In the genomic region with DNA sequence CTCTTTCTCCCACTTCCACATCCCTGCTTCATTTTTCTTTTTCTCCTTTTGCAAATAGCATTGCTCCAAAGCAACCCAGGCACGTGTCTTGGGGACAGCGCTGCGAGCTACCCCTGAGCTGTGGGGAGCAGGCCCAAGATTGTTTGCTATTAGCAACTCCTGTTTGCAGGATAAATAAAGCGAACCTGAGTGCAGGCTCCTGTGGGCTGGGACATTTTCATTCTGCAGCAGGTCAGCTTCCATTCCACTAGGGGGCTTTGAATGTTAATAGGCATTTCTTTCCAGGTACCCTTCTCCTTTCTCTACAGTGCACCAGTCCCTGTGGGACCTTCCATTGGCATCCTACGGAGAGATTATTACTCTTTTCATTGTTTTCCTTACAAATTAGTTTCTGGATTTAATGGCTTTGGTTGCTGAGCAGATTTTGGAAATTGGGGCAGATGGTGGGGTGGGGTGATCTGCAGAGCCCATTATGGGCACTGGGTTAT, we compare ENCODE assay signal across 9 cellular contexts. TPM values are rescaled to one million over a fixed set of nuclear protein-coding genes. Genes with fewer than 3 reads are reported as not detected.
DNase-seq lines count a peak whose midpoint lies in the region; ATAC-seq, FAIRE-seq and TF ChIP-seq lines count a peak whose summit lies in the region.
"Had no signal": no experiment of that assay in that cellular context is flagged by ENCODE, and none has a peak within 500 bp of the region (broad histone marks: within the 10 kb centered on the region; RNA-seq: fewer than 3 reads in every experiment).

No MANE protein-coding gene starts in this region.

- no peaks in the 10 kb centered on the region for H3K27me3 ChIP-seq in bronchial epithelial cell (ENCODE audit: control insufficient read depth, insufficient read depth, low read length)
- no peaks in the 10 kb centered on the region for H3K27me3 ChIP-seq in pancreas

- no peaks in the 10 kb centered on the region for H3K4me1 ChIP-seq in pancreas

- no peak overlapping the region for H3K27ac ChIP-seq in pancreas

- DNase-seq in GM10266 (ENCODE audit: extremely low spot score) = peak; percentile 21
- DNase-seq in LoVo (ENCODE audit: low spot score) = peak; percentile 7
- peak; percentile 15 for DNase-seq in bronchial epithelial cell (ENCODE audit: low read depth)
- peak in 1 of 6 donors; percentile 12 for DNase-seq in pancreas
- DNase-seq in activated naive CD4-positive, alpha-beta T cell treated with Interleukin-2 at 50 U/mL for 16 hours = no peak
- DNase-seq in GM19239 (ENCODE audit: insufficient read length, low spot score) = no peak
- no peak for DNase-seq in stimulated activated CD4-positive, alpha-beta T cell treated with anti-CD3 and anti-CD28 coated beads, Interleukin-1b, Interleukin-23, amount 100 ng/mL, for 48 hours
- DNase-seq: naive B cell, T-helper 17 cell had no signal

- TF ChIP-seq CTCF in GM10266 (IDR thresholded peaks at IDR 0.05; ENCODE audit: control insufficient read depth, insufficient read depth, low read depth, missing control alignments) (peak; percentile 29), bronchial epithelial cell (IDR thresholded peaks at IDR 0.05; ENCODE audit: insufficient read depth, low read length, severe bottlenecking) (peak; percentile 50), pancreas (IDR thresholded peaks at IDR 0.05) (peak in 3 of 4 donors; percentile 30 to 37 (median 32))

- H3K36me3 ChIP-seq in bronchial epithelial cell (ENCODE audit: control insufficient read depth, insufficient read depth, low read length) (no peaks in the 10 kb centered on the region), pancreas (no peaks in the 10 kb centered on the region)

- intact Hi-C loops in pancreas (cut with DNase I) = no loop called here

- peak in 3 of 4 donors; percentile 23 to 60 (median 52) for ATAC-seq in pancreas
- ATAC-seq: T-helper 17 cell had no signal

- 21 to 22% methylated on average over 5 of the region's 5 CpGs for WGBS in pancreas, 2 donors

- H3K9me3 ChIP-seq in pancreas = no peaks in the 10 kb centered on the region

- FAIRE-seq in bronchial epithelial cell (lab: Jason Lieb, UNC) (no peak), pancreas (lab: Jason Lieb, UNC) (no peak), GM19239 (lab: Jason Lieb, UNC) (no peak)

- H3K4me3 ChIP-seq in bronchial epithelial cell (ENCODE audit: low read depth, low read length) (no peak overlapping the region), pancreas (no peak overlapping the region)

RNA-seq across cellular contexts. Expression of gene OLFML3, which starts 54.0 kb away (rescaled TPM):
- 0.13 and 1.6 TPM in 2 replicates for total RNA-seq in bronchial epithelial cell
- 10 to 100 TPM in 3 of 6 donors, 1 to 10 TPM in 3; 3.7 to 39.2 (median 11.0) TPM for total RNA-seq in pancreas
- 10 to 100 TPM in 1 of 2 donors, 1 to 10 TPM in 1; 9.1 to 11.3 TPM for polyA plus RNA-seq in pancreas

Comparison
In these comparisons a context has a peak if more than half of its experiments do, and no peak if none do; other contexts are left out.
1. DNase-seq: peak in GM10266 (single experiment), LoVo (single experiment) and bronchial epithelial cell (single experiment); none in activated naive CD4-positive, alpha-beta T cell treated with Interleukin-2 at 50 U/mL for 16 hours (single experiment), GM19239 (single experiment) and stimulated activated CD4-positive, alpha-beta T cell treated with anti-CD3 and anti-CD28 coated beads, Interleukin-1b, Interleukin-23, amount 100 ng/mL, for 48 hours (single experiment).
2. Peak in every context shown above with its lines, with median percentiles within 50 percentile points of each other: CTCF ChIP-seq.